In genomic region chr9:115952667-115953316, GRCh38 we compare ENCODE assay signal across 13 cellular contexts.
DNase-seq lines count a peak whose midpoint lies in the region; ATAC-seq and TF ChIP-seq lines count a peak whose summit lies in the region.
"Had no signal": no experiment of that assay in that cellular context is flagged by ENCODE, and none has a peak within 500 bp of the region (broad histone marks: within the 10 kb centered on the region; RNA-seq: fewer than 3 reads in every experiment).

No MANE protein-coding gene starts in this region.

- no peak overlapping the region for H3K27ac ChIP-seq in RWPE2 (ENCODE audit: poor library complexity, severe bottlenecking)
- H3K27ac ChIP-seq in right atrium auricular region: no peak overlapping the region

- H3K27me3 ChIP-seq in RWPE2 (ENCODE audit: insufficient read depth, poor library complexity, severe bottlenecking): no peaks in the 10 kb centered on the region
- no peaks in the 10 kb centered on the region for H3K27me3 ChIP-seq in MG63
- no peaks in the 10 kb centered on the region for H3K27me3 ChIP-seq in right atrium auricular region

- DNase-seq in GM04504 (ENCODE audit: low read depth) (peak; percentile 53), RWPE2 (ENCODE audit: low spot score) (no peak), fibroblast of mammary gland (ENCODE audit: low read depth) (peak; percentile 88), skeletal muscle cell (ENCODE audit: low read depth) (peak; percentile 45), HuH-7.5 (ENCODE audit: low spot score) (no peak), MG63 (no peak), right atrium auricular region (ENCODE audit: low spot score) (no peak)
- DNase-seq: activated naive CD4-positive, alpha-beta T cell treated with anti-CD3 and anti-CD28 coated beads, Interleukin-2, amount 10 ng/mL, durations not matched to agents 7 days and 5 days; CD8-positive, alpha-beta T cell; NCI-H2029 had no signal

- TF ChIP-seq CTCF in RWPE2 (IDR thresholded peaks at IDR 0.05; ENCODE audit: poor library complexity, severe bottlenecking): no peak
- TF ChIP-seq CTCF in fibroblast of mammary gland (conservative IDR thresholded peaks at IDR 0.05; ENCODE audit: control insufficient read depth, insufficient read depth, low read depth, low read length): no peak
- no peak for TF ChIP-seq CTCF in right atrium auricular region (IDR thresholded peaks at IDR 0.05)

- H3K4me1 ChIP-seq in RWPE2 (ENCODE audit: insufficient read depth, poor library complexity, severe bottlenecking) (peaks cover 5% of the 10 kb centered on the region), right atrium auricular region (no peaks in the 10 kb centered on the region)
- H3K4me1 ChIP-seq: HAP-1 had no signal

- H3K9me3 ChIP-seq in RWPE2 (ENCODE audit: severe bottlenecking) (peaks cover 2% of the 10 kb centered on the region), MG63 (no peaks in the 10 kb centered on the region), right atrium auricular region (no peaks in the 10 kb centered on the region)
- H3K9me3 ChIP-seq: HAP-1 had no signal

- peak; percentile 76 for ATAC-seq in RWPE2 (ENCODE audit: low read depth)
- ATAC-seq: CD8-positive, alpha-beta T cell; sciatic nerve; stimulated activated memory B cell treated with anti-CD40 and anti-IgM and Interleukin-4, amounts not matched to agents 10 μg/mL and 1 μg/mL and 100 μg/mL, for 72 hours had no signal

- H3K36me3 ChIP-seq in RWPE2 (ENCODE audit: low read depth): no peaks in the 10 kb centered on the region
- no peaks in the 10 kb centered on the region for H3K36me3 ChIP-seq in MG63
- no peaks in the 10 kb centered on the region for H3K36me3 ChIP-seq in right atrium auricular region
- H3K36me3 ChIP-seq: HAP-1 had no signal

- no peak overlapping the region for H3K4me3 ChIP-seq in RWPE2 (ENCODE audit: severe bottlenecking)
- H3K4me3 ChIP-seq in fibroblast of mammary gland (ENCODE audit: control insufficient read depth, low read depth, low read length): no peak overlapping the region
- no peak overlapping the region for H3K4me3 ChIP-seq in skeletal muscle cell (ENCODE audit: low read depth, low read length)
- no peak overlapping the region for H3K4me3 ChIP-seq in MG63
- no peak overlapping the region for H3K4me3 ChIP-seq in right atrium auricular region
- H3K4me3 ChIP-seq: HAP-1 had no signal

Comparison
In these comparisons a context has a peak if more than half of its experiments do, and no peak if none do; other contexts are left out.
1. DNase-seq: peak in GM04504 (single experiment), fibroblast of mammary gland (single experiment) and skeletal muscle cell (single experiment); none in RWPE2 (single experiment), HuH-7.5 (single experiment), MG63 (single experiment) and right atrium auricular region (single experiment).